ENCODE assay signal across 1 cellular context in the genomic region with DNA sequence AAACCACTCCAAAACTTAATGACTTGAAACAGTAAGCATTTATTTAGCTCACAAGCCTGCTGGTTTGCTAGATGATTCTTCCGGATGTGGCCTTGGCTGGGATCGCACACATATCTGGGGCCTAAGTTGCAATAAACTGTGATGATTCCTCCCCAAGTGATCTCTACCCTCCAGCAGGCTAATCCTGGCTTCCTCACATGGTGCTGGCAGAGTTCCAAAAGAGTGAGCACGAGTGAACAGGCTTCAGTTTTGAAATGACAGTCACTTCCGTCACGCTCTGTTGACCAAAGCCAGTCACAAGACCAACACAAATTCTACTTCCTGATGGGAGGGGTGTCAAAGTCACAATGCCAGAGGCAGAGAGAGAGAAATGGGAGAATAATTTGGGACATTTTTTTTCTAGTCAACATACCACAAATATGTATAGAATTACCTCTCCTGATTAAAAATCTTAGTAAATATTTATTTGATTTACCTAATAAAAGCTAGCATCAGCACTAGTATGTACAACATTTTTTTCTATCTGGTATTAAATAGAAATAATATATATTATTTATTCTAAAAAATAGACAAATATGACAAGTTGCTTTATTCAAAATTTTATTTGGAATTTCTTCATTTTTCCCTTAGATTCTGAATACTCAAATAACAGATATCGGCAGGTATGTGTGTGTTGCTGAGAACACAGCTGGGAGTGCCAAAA.
TF ChIP-seq lines count a peak whose summit lies in the region.

No MANE protein-coding gene starts in this region.

TF ChIP-seq in HEK293, 187 proteins besides CTCF, POLR2A, EP300 and RAD21 (continued from another document and continues in another):
- TF ChIP-seq, protein P1, sequence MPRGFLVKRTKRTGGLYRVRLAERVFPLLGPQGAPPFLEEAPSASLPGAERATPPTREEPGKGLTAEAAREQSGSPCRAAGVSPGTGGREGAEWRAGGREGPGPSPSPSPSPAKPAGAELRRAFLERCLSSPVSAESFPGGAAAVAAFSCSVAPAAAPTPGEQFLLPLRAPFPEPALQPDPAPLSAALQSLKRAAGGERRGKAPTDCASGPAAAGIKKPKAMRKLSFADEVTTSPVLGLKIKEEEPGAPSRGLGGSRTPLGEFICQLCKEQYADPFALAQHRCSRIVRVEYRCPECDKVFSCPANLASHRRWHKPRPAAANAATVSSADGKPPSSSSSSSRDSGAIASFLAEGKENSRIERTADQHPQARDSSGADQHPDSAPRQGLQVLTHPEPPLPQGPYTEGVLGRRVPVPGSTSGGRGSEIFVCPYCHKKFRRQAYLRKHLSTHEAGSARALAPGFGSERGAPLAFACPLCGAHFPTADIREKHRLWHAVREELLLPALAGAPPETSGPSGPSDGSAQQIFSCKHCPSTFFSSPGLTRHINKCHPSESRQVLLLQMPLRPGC (tag by site-specific recombination; IDR thresholded peaks at IDR 0.05), result 0 out of 2 replicates have a peak, but pooled peaks have one; percentile 30
- TF ChIP-seq ZNF274 (IDR thresholded peaks at IDR 0.05; ENCODE audit: low read length) (no peak), ZNF274 (tag by site-specific recombination; IDR thresholded peaks at IDR 0.05; ENCODE audit: borderline replicate concordance) (no peak), ZNF248 (tag by site-specific recombination; IDR thresholded peaks at IDR 0.05) (no peak), ZNF10 (tag by site-specific recombination; IDR thresholded peaks at IDR 0.05) (no peak), ZNF843 (tag by site-specific recombination; IDR thresholded peaks at IDR 0.05) (0 out of 2 replicates have a peak, but pooled peaks have one; percentile 54), ZNF394 (tag by site-specific recombination; IDR thresholded peaks at IDR 0.05; ENCODE audit: borderline replicate concordance) (peak; percentile 80), ZNF660 (tag by site-specific recombination; IDR thresholded peaks at IDR 0.05) (peak; percentile 88), ZNF677 (tag by site-specific recombination; IDR thresholded peaks at IDR 0.05) (no peak), ZNF138 (tag by site-specific recombination; IDR thresholded peaks at IDR 0.05; ENCODE audit: borderline replicate concordance) (no peak), SALL2 (tag by site-specific recombination; IDR thresholded peaks at IDR 0.05; ENCODE audit: borderline replicate concordance) (no peak), SP2 (tag by site-specific recombination; IDR thresholded peaks at IDR 0.05) (peak; percentile 27), ZNF214 (tag by site-specific recombination; IDR thresholded peaks at IDR 0.05; ENCODE audit: borderline replicate concordance) (no peak), ZNF629 (tag by site-specific recombination; IDR thresholded peaks at IDR 0.05) (peak; percentile 80), ZNF610 (tag by site-specific recombination; IDR thresholded peaks at IDR 0.05; ENCODE audit: borderline replicate concordance) (no peak), ZNF184 (tag by site-specific recombination; IDR thresholded peaks at IDR 0.05) (peak; percentile 91), ZNF548 (tag by site-specific recombination; IDR thresholded peaks at IDR 0.05) (no peak), ZNF157 (tag by site-specific recombination; IDR thresholded peaks at IDR 0.05) (no peak), ZNF830 (tag by site-specific recombination; IDR thresholded peaks at IDR 0.05; ENCODE audit: low read depth) (no peak), ZNF391 (tag by site-specific recombination; IDR thresholded peaks at IDR 0.05; ENCODE audit: borderline replicate concordance, low read depth) (no peak), YY2 (tag by site-specific recombination; IDR thresholded peaks at IDR 0.05) (no peak), YY1 (tag by site-specific recombination; IDR thresholded peaks at IDR 0.05) (no peak), ZNF335 (tag by site-specific recombination; conservative IDR thresholded peaks at IDR 0.05) (peak; percentile 56), ZFP3 (tag by site-specific recombination; IDR thresholded peaks at IDR 0.05; ENCODE audit: low read depth) (no peak), ZNF777 (tag by site-specific recombination; IDR thresholded peaks at IDR 0.05; ENCODE audit: borderline replicate concordance) (no peak), ZNF19 (tag by site-specific recombination; IDR thresholded peaks at IDR 0.05; ENCODE audit: low read depth) (no peak), ZEB2 (tag by site-specific recombination; IDR thresholded peaks at IDR 0.05) (peak; percentile 88), ZNF175 (tag by site-specific recombination; IDR thresholded peaks at IDR 0.05) (no peak), ZNF768 (tag by site-specific recombination; IDR thresholded peaks at IDR 0.05) (no peak), ZNF585B (tag by site-specific recombination; IDR thresholded peaks at IDR 0.05) (no peak)
- TF ChIP-seq, protein P2, sequence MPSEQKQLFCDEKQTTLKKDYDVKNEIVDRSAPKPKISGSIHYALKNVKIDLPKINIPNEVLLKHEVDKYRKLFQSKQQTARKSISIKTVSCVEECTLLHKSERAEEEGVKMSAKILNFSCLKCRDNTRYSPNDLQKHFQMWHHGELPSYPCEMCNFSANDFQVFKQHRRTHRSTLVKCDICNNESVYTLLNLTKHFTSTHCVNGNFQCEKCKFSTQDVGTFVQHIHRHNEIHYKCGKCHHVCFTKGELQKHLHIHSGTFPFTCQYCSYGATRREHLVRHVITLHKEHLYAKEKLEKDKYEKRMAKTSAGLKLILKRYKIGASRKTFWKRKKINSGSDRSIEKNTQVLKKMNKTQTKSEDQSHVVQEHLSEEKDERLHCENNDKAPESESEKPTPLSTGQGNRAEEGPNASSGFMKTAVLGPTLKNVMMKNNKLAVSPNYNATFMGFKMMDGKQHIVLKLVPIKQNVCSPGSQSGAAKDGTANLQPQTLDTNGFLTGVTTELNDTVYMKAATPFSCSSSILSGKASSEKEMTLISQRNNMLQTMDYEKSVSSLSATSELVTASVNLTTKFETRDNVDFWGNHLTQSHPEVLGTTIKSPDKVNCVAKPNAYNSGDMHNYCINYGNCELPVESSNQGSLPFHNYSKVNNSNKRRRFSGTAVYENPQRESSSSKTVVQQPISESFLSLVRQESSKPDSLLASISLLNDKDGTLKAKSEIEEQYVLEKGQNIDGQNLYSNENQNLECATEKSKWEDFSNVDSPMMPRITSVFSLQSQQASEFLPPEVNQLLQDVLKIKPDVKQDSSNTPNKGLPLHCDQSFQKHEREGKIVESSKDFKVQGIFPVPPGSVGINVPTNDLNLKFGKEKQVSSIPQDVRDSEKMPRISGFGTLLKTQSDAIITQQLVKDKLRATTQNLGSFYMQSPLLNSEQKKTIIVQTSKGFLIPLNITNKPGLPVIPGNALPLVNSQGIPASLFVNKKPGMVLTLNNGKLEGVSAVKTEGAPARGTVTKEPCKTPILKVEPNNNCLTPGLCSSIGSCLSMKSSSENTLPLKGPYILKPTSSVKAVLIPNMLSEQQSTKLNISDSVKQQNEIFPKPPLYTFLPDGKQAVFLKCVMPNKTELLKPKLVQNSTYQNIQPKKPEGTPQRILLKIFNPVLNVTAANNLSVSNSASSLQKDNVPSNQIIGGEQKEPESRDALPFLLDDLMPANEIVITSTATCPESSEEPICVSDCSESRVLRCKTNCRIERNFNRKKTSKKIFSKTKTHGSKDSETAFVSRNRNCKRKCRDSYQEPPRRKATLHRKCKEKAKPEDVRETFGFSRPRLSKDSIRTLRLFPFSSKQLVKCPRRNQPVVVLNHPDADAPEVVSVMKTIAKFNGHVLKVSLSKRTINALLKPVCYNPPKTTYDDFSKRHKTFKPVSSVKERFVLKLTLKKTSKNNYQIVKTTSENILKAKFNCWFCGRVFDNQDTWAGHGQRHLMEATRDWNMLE (tag by site-specific recombination; conservative IDR thresholded peaks at IDR 0.05; ENCODE audit: low read depth), result peak; percentile 82
- TF ChIP-seq, protein P3, sequence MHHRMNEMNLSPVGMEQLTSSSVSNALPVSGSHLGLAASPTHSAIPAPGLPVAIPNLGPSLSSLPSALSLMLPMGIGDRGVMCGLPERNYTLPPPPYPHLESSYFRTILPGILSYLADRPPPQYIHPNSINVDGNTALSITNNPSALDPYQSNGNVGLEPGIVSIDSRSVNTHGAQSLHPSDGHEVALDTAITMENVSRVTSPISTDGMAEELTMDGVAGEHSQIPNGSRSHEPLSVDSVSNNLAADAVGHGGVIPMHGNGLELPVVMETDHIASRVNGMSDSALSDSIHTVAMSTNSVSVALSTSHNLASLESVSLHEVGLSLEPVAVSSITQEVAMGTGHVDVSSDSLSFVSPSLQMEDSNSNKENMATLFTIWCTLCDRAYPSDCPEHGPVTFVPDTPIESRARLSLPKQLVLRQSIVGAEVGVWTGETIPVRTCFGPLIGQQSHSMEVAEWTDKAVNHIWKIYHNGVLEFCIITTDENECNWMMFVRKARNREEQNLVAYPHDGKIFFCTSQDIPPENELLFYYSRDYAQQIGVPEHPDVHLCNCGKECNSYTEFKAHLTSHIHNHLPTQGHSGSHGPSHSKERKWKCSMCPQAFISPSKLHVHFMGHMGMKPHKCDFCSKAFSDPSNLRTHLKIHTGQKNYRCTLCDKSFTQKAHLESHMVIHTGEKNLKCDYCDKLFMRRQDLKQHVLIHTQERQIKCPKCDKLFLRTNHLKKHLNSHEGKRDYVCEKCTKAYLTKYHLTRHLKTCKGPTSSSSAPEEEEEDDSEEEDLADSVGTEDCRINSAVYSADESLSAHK (tag by site-specific recombination; IDR thresholded peaks at IDR 0.05), result no peak
- TF ChIP-seq, protein P4, sequence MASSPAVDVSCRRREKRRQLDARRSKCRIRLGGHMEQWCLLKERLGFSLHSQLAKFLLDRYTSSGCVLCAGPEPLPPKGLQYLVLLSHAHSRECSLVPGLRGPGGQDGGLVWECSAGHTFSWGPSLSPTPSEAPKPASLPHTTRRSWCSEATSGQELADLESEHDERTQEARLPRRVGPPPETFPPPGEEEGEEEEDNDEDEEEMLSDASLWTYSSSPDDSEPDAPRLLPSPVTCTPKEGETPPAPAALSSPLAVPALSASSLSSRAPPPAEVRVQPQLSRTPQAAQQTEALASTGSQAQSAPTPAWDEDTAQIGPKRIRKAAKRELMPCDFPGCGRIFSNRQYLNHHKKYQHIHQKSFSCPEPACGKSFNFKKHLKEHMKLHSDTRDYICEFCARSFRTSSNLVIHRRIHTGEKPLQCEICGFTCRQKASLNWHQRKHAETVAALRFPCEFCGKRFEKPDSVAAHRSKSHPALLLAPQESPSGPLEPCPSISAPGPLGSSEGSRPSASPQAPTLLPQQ (tag by site-specific recombination; IDR thresholded peaks at IDR 0.05), result peak; percentile 63; the same call in 1 of the 2 replicates
- TF ChIP-seq, protein P5, sequence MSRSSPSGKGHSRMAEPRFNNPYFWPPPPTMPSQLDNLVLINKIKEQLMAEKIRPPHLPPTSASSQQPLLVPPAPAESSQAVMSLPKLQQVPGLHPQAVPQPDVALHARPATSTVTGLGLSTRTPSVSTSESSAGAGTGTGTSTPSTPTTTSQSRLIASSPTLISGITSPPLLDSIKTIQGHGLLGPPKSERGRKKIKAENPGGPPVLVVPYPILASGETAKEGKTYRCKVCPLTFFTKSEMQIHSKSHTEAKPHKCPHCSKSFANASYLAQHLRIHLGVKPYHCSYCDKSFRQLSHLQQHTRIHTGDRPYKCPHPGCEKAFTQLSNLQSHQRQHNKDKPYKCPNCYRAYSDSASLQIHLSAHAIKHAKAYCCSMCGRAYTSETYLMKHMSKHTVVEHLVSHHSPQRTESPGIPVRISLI (tag by site-specific recombination; IDR thresholded peaks at IDR 0.05), result peak; percentile 77
- TF ChIP-seq, protein P6, sequence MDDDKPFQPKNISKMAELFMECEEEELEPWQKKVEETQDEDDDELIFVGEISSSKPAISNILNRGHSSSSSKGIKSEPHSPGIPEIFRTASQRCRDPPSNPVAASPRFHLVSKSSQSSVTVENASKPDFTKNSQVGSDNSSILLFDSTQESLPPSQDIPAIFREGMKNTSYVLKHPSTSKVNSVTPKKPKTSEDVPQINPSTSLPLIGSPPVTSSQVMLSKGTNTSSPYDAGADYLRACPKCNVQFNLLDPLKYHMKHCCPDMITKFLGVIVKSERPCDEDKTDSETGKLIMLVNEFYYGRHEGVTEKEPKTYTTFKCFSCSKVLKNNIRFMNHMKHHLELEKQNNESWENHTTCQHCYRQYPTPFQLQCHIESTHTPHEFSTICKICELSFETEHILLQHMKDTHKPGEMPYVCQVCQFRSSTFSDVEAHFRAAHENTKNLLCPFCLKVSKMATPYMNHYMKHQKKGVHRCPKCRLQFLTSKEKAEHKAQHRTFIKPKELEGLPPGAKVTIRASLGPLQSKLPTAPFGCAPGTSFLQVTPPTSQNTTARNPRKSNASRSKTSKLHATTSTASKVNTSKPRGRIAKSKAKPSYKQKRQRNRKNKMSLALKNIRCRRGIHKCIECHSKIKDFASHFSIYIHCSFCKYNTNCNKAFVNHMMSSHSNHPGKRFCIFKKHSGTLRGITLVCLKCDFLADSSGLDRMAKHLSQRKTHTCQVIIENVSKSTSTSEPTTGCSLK (tag by site-specific recombination; IDR thresholded peaks at IDR 0.05), result no peak
- TF ChIP-seq, protein P7, sequence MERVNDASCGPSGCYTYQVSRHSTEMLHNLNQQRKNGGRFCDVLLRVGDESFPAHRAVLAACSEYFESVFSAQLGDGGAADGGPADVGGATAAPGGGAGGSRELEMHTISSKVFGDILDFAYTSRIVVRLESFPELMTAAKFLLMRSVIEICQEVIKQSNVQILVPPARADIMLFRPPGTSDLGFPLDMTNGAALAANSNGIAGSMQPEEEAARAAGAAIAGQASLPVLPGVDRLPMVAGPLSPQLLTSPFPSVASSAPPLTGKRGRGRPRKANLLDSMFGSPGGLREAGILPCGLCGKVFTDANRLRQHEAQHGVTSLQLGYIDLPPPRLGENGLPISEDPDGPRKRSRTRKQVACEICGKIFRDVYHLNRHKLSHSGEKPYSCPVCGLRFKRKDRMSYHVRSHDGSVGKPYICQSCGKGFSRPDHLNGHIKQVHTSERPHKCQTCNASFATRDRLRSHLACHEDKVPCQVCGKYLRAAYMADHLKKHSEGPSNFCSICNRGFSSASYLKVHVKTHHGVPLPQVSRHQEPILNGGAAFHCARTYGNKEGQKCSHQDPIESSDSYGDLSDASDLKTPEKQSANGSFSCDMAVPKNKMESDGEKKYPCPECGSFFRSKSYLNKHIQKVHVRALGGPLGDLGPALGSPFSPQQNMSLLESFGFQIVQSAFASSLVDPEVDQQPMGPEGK (tag by site-specific recombination; IDR thresholded peaks at IDR 0.05), result peak; percentile 66
- TF ChIP-seq, protein P8, sequence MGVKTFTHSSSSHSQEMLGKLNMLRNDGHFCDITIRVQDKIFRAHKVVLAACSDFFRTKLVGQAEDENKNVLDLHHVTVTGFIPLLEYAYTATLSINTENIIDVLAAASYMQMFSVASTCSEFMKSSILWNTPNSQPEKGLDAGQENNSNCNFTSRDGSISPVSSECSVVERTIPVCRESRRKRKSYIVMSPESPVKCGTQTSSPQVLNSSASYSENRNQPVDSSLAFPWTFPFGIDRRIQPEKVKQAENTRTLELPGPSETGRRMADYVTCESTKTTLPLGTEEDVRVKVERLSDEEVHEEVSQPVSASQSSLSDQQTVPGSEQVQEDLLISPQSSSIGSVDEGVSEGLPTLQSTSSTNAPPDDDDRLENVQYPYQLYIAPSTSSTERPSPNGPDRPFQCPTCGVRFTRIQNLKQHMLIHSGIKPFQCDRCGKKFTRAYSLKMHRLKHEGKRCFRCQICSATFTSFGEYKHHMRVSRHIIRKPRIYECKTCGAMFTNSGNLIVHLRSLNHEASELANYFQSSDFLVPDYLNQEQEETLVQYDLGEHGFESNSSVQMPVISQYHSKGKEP (tag by site-specific recombination; IDR thresholded peaks at IDR 0.05), result peak; percentile 93
- TF ChIP-seq, protein P9, sequence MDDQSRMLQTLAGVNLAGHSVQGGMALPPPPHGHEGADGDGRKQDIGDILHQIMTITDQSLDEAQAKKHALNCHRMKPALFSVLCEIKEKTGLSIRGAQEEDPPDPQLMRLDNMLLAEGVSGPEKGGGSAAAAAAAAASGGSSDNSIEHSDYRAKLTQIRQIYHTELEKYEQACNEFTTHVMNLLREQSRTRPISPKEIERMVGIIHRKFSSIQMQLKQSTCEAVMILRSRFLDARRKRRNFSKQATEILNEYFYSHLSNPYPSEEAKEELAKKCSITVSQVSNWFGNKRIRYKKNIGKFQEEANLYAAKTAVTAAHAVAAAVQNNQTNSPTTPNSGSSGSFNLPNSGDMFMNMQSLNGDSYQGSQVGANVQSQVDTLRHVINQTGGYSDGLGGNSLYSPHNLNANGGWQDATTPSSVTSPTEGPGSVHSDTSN (CRISPR knock-in tag; IDR thresholded peaks at IDR 0.05), result no peak
